Comparison of ENCODE assay signal across 1 cellular context in the genomic region with DNA sequence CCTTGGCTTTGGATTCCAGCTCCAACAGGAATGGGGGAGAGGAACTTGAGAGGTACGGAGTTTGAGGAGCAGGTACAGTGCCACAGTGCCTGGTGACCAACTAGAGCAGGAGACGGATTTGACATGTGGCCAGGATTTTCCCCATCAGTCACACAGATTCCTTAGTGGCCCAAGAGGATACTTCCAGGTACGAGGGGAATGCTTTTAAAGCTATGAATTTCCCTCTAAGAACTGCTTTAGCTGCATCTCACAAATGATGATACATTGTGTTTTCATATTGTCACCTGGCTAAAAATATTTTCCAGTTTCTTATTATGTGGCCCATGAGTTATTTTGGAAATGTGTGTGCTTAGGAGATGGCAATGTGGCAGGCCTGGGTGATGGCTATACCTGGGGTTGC.
TF ChIP-seq lines count a peak whose summit lies in the region.

No MANE protein-coding gene starts in this region.

TF ChIP-seq in HepG2, 621 proteins besides CTCF, POLR2A, EP300 and RAD21:
- TF ChIP-seq, protein P1, sequence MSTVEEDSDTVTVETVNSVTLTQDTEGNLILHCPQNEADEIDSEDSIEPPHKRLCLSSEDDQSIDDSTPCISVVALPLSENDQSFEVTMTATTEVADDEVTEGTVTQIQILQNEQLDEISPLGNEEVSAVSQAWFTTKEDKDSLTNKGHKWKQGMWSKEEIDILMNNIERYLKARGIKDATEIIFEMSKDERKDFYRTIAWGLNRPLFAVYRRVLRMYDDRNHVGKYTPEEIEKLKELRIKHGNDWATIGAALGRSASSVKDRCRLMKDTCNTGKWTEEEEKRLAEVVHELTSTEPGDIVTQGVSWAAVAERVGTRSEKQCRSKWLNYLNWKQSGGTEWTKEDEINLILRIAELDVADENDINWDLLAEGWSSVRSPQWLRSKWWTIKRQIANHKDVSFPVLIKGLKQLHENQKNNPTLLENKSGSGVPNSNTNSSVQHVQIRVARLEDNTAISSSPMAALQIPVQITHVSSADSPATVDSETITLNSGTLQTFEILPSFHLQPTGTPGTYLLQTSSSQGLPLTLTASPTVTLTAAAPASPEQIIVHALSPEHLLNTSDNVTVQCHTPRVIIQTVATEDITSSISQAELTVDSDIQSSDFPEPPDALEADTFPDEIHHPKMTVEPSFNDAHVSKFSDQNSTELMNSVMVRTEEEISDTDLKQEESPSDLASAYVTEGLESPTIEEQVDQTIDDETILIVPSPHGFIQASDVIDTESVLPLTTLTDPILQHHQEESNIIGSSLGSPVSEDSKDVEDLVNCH (CRISPR knock-in tag; IDR thresholded peaks at IDR 0.05): no peak
- no peak for TF ChIP-seq SMC3 (IDR thresholded peaks at IDR 0.05; ENCODE audit: low read length)
- peak; percentile 99 for TF ChIP-seq ZFP90 (CRISPR knock-in tag; IDR thresholded peaks at IDR 0.05; ENCODE audit: borderline replicate concordance)
- TF ChIP-seq ZNF629 (CRISPR knock-in tag; conservative IDR thresholded peaks at IDR 0.05): no peak
- no peak for TF ChIP-seq GFI1 (CRISPR knock-in tag; IDR thresholded peaks at IDR 0.05; ENCODE audit: borderline replicate concordance)
- TF ChIP-seq, protein P2, sequence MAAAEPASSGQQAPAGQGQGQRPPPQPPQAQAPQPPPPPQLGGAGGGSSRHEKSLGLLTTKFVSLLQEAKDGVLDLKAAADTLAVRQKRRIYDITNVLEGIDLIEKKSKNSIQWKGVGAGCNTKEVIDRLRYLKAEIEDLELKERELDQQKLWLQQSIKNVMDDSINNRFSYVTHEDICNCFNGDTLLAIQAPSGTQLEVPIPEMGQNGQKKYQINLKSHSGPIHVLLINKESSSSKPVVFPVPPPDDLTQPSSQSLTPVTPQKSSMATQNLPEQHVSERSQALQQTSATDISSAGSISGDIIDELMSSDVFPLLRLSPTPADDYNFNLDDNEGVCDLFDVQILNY (CRISPR knock-in tag; conservative IDR thresholded peaks at IDR 0.05): no peak
